ENCODE assay signal across 15 cellular contexts in the genomic region with DNA sequence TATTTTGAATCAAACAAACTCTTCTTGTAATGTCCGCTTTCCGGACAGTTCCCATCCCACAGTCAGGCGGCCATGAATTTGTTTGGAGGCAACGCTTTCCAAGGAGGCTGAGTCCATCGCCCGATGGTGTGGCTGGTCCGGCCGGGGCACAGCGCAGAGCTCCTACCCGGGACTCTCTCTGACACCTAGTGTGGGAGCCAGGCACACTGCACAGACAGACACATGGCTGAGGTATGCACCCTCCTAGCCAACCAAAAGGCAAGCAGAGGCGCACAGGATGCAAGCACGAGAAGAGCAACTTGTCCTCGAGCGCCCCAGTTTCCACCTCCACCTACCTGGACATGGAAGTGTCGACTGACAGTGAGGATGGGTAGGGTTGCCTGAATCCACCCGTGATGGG.
DNase-seq lines count a peak whose midpoint lies in the region; ATAC-seq and TF ChIP-seq lines count a peak whose summit lies in the region.
"Had no signal": no experiment of that assay in that cellular context is flagged by ENCODE, and none has a peak within 500 bp of the region (broad histone marks: within the 10 kb centered on the region; RNA-seq: fewer than 3 reads in every experiment).

No MANE protein-coding gene starts in this region.

- H2AFZ ChIP-seq in osteoblast (ENCODE audit: low read length), result no peak overlapping the region
- H2AFZ ChIP-seq: PC-9 had no signal

- no peak overlapping the region for H3K4me2 ChIP-seq in osteoblast (ENCODE audit: insufficient read depth, low read length)
- H3K4me2 ChIP-seq: PC-9 had no signal

- no peaks in the 10 kb centered on the region for H3K4me1 ChIP-seq in upper lobe of right lung
- no peaks in the 10 kb centered on the region for H3K4me1 ChIP-seq in osteoblast (ENCODE audit: insufficient read depth, low read length)

- no peaks in the 10 kb centered on the region for H4K20me1 ChIP-seq in osteoblast (ENCODE audit: insufficient read depth, low read length)

- H3K27ac ChIP-seq in upper lobe of right lung (no peak overlapping the region), osteoblast (ENCODE audit: low read depth, low read length) (no peak overlapping the region)
- H3K27ac ChIP-seq: PC-9 had no signal

- H3K36me3 ChIP-seq in upper lobe of right lung, result no peaks in the 10 kb centered on the region
- H3K36me3 ChIP-seq in osteoblast (ENCODE audit: insufficient read depth, low read length), result no peaks in the 10 kb centered on the region

- no peaks in the 10 kb centered on the region for H3K27me3 ChIP-seq in upper lobe of right lung
- H3K27me3 ChIP-seq in osteoblast (ENCODE audit: insufficient read depth, low read length), result no peaks in the 10 kb centered on the region

- H3K9me3 ChIP-seq in upper lobe of right lung, result no peaks in the 10 kb centered on the region
- H3K9me3 ChIP-seq in osteoblast (ENCODE audit: low read depth, low read length), result no peaks in the 10 kb centered on the region

- no peaks in the 10 kb centered on the region for H3K27me3 Mint-ChIP-seq in activated naive CD4-positive, alpha-beta T cell treated with anti-CD3 and anti-CD28 coated beads for 36 hours (ENCODE audit: low read depth)
- no peaks in the 10 kb centered on the region for H3K27me3 Mint-ChIP-seq in activated T-cell treated with anti-CD3 and anti-CD28 coated beads, Interleukin-2, amount 50 U/mL, for 4 hours (ENCODE audit: low read depth)

- intact Hi-C loops in activated naive CD4-positive, alpha-beta T cell treated with anti-CD3 and anti-CD28 coated beads for 36 hours (cut with micrococcal nuclease), result loop anchor here (2.0 to 5.0 kb wide), 2 partner anchors 16 to 46 kb away; no protein-coding TSS in a partner anchor
- intact Hi-C loops in upper lobe of right lung (cut with DNase I), result no loop called here

- peaks cover 77% of the 10 kb centered on the region for H3K36me3 Mint-ChIP-seq in activated naive CD4-positive, alpha-beta T cell treated with anti-CD3 and anti-CD28 coated beads for 36 hours (ENCODE audit: low read depth)
- H3K36me3 Mint-ChIP-seq in activated T-cell treated with anti-CD3 and anti-CD28 coated beads, Interleukin-2, amount 50 U/mL, for 4 hours (ENCODE audit: insufficient read depth), result peaks cover 43% of the 10 kb centered on the region
- H3K36me3 Mint-ChIP-seq: natural killer cell treated with Interleukin-12 subunit alpha and Interleukin-12 subunit beta and Interleukin-15 and Interleukin-18, amount 100 ng/mL, for 72 hours had no signal

- peak; percentile 45 to 63 for ATAC-seq in activated T-cell treated with anti-CD3 and anti-CD28 coated beads, Interleukin-2, amount 50 U/mL, for 4 hours
- ATAC-seq in upper lobe of right lung, result peak; percentile 33
- ATAC-seq: left cardiac atrium had no signal

- no peak overlapping the region for H3K4me3 ChIP-seq in upper lobe of right lung
- H3K4me3 ChIP-seq in osteoblast (ENCODE audit: insufficient read depth, low read length), result no peak overlapping the region
- H3K4me3 ChIP-seq: PC-9 had no signal

- H3K79me2 ChIP-seq in osteoblast (ENCODE audit: insufficient read depth, low read length), result no peaks in the 10 kb centered on the region

- peak overlapping the region; percentile 93 for H3K27ac Mint-ChIP-seq in activated naive CD4-positive, alpha-beta T cell treated with anti-CD3 and anti-CD28 coated beads for 36 hours
- H3K27ac Mint-ChIP-seq: natural killer cell treated with Interleukin-12 subunit alpha and Interleukin-12 subunit beta and Interleukin-15 and Interleukin-18, amount 100 ng/mL, for 72 hours had no signal

- CTCF ChIA-PET in activated naive CD4-positive, alpha-beta T cell treated with anti-CD3 and anti-CD28 coated beads for 36 hours (lab: Charles Lee), result interaction anchor here (0.9 to 2.6 kb wide), 8 partner anchors 12 to 78 kb away, joined by 3 to 9 read pairs (median 4); no protein-coding TSS in a partner anchor

- H3K9me3 Mint-ChIP-seq in activated naive CD4-positive, alpha-beta T cell treated with anti-CD3 and anti-CD28 coated beads for 36 hours, result no peaks in the 10 kb centered on the region
- no peaks in the 10 kb centered on the region for H3K9me3 Mint-ChIP-seq in activated T-cell treated with anti-CD3 and anti-CD28 coated beads, Interleukin-2, amount 50 U/mL, for 4 hours
- H3K9me3 Mint-ChIP-seq: natural killer cell treated with Interleukin-12 subunit alpha and Interleukin-12 subunit beta and Interleukin-15 and Interleukin-18, amount 100 ng/mL, for 72 hours had no signal

- H3K4me1 Mint-ChIP-seq in activated naive CD4-positive, alpha-beta T cell treated with anti-CD3 and anti-CD28 coated beads for 36 hours (ENCODE audit: low read depth), result peaks cover 81% of the 10 kb centered on the region
- peaks cover 59% of the 10 kb centered on the region for H3K4me1 Mint-ChIP-seq in activated T-cell treated with anti-CD3 and anti-CD28 coated beads, Interleukin-2, amount 50 U/mL, for 4 hours (ENCODE audit: low read depth)

- TF ChIP-seq CTCF in upper lobe of right lung (IDR thresholded peaks at IDR 0.05) (no peak), osteoblast (IDR thresholded peaks at IDR 0.05; ENCODE audit: extremely low read depth, low read depth, low read length) (no peak)

- peak; percentile 67 for DNase-seq in activated naive CD4-positive, alpha-beta T cell treated with anti-CD3 and anti-CD28 coated beads for 36 hours
- DNase-seq in activated naive CD4-positive, alpha-beta T cell treated with Interleukin-2 at 50 U/mL for 16 hours, result no peak
- DNase-seq in activated T-cell treated with anti-CD3 and anti-CD28 coated beads, Interleukin-2, amount 50 U/mL, for 4 hours, result no peak
- DNase-seq in effector CD8-positive, alpha-beta T cell (lab: John Stamatoyannopoulos, UW), result peak; percentile 2
- no peak for DNase-seq in upper lobe of right lung
- DNase-seq in NCI-H748 (lab: John Stamatoyannopoulos, UW; ENCODE audit: unreplicated experiment), result no peak
- DNase-seq in dedifferentiated amniotic fluid mesenchymal stem cell (ENCODE audit: extremely low spot score), result no peak
- DNase-seq in osteoblast (ENCODE audit: insufficient read length, low spot score, missing footprints), result no peak
- DNase-seq: anterior cingulate cortex, DMS79 treated with DMSO at 0.1 percent for 48 hours, left cardiac atrium, NCI-H1436 treated with DMSO at 0.1 percent for 48 hours, NCI-H82, PC-9 had no signal

- H3K4me3 Mint-ChIP-seq in activated naive CD4-positive, alpha-beta T cell treated with anti-CD3 and anti-CD28 coated beads for 36 hours, result peak overlapping the region; percentile 74
- peak overlapping the region; percentile 62 for H3K4me3 Mint-ChIP-seq in activated T-cell treated with anti-CD3 and anti-CD28 coated beads, Interleukin-2, amount 50 U/mL, for 4 hours
- H3K4me3 Mint-ChIP-seq: natural killer cell treated with Interleukin-12 subunit alpha and Interleukin-12 subunit beta and Interleukin-15 and Interleukin-18, amount 100 ng/mL, for 72 hours had no signal

Comparison
In these comparisons a context has a peak if more than half of its experiments do, and no peak if none do; other contexts are left out.
1. DNase-seq: peak in activated naive CD4-positive, alpha-beta T cell treated with anti-CD3 and anti-CD28 coated beads for 36 hours (single experiment) and effector CD8-positive, alpha-beta T cell (single experiment); none in activated naive CD4-positive, alpha-beta T cell treated with Interleukin-2 at 50 U/mL for 16 hours (single experiment), activated T-cell treated with anti-CD3 and anti-CD28 coated beads, Interleukin-2, amount 50 U/mL, for 4 hours (single experiment), upper lobe of right lung (single experiment), NCI-H748 (single experiment), dedifferentiated amniotic fluid mesenchymal stem cell (single experiment) and osteoblast (single experiment).